Comparison of ENCODE assay signal across 32 cellular contexts in genomic region chrX:31200430-31200829, GRCh38.
DNase-seq lines count a peak whose midpoint lies in the region; ATAC-seq and TF ChIP-seq lines count a peak whose summit lies in the region.
"Had no signal": no experiment of that assay in that cellular context is flagged by ENCODE, and none has a peak within 500 bp of the region (broad histone marks: within the 10 kb centered on the region; RNA-seq: fewer than 3 reads in every experiment).

No MANE protein-coding gene starts in this region.

- TF ChIP-seq POLR2A in testis (IDR thresholded peaks at IDR 0.05) = no peak

- H3K9me3 ChIP-seq in testis = no peaks in the 10 kb centered on the region
- H3K9me3 ChIP-seq: lower lobe of right lung, mucosa of descending colon, ovary, upper lobe of left lung had no signal

- H3K27me3 Mint-ChIP-seq in GM23338 (ENCODE audit: insufficient read depth, low read depth, poor library complexity) (no peaks in the 10 kb centered on the region), osteocyte (ENCODE audit: unreplicated experiment) (no peaks in the 10 kb centered on the region)

- H3K27ac ChIP-seq in GM23338 (ENCODE audit: low read depth) (peak overlapping the region; percentile 69; the same call in 1 of the 2 replicates), testis (no peak overlapping the region)
- H3K27ac ChIP-seq: BLaER1 treated with 17β-estradiol and CSF1 and Interleukin-3, amounts not matched to agents 10 nM and 100 nM; lower lobe of right lung; ovary; upper lobe of left lung had no signal

- no peaks in the 10 kb centered on the region for H3K9me2 ChIP-seq in GM23338 (ENCODE audit: insufficient read depth)

- H3K4me3 Mint-ChIP-seq in GM23338 (no peak overlapping the region), osteocyte (ENCODE audit: unreplicated experiment) (no peak overlapping the region)
- H3K4me3 Mint-ChIP-seq: activated T-helper 1 cell treated with anti-CD3 and anti-CD28 coated beads, Interleukin-12 subunit alpha, Interleukin-12 subunit beta, Interleukin-2, Interleukin-4 antibody, amounts not matched to agents 30 ng/mL and 10 ng/mL and 1 ng/mL, durations not matched to agents 14 hours and 24 hours and 36 hours; nephron had no signal

- H3K27ac Mint-ChIP-seq in GM23338 (no peak overlapping the region), osteocyte (ENCODE audit: unreplicated experiment) (peak overlapping the region; percentile 19)
- H3K27ac Mint-ChIP-seq: activated T-helper 1 cell treated with anti-CD3 and anti-CD28 coated beads, Interleukin-12 subunit alpha, Interleukin-12 subunit beta, Interleukin-2, Interleukin-4 antibody, amounts not matched to agents 30 ng/mL and 10 ng/mL and 1 ng/mL, durations not matched to agents 14 hours and 24 hours and 36 hours; nephron had no signal

- H3K4me1 ChIP-seq in GM23338 (ENCODE audit: insufficient read depth) = peaks cover 14% of the 10 kb centered on the region
- no peaks in the 10 kb centered on the region for H3K4me1 ChIP-seq in testis
- H3K4me1 ChIP-seq: lower lobe of right lung, upper lobe of left lung had no signal

- no peaks in the 10 kb centered on the region for H4K20me1 ChIP-seq in GM23338 (replicated peaks; ENCODE audit: insufficient read depth)

- H3K4me3 ChIP-seq in GM23338 = no peak overlapping the region
- no peak overlapping the region for H3K4me3 ChIP-seq in testis
- H3K4me3 ChIP-seq: BLaER1 treated with 17β-estradiol and CSF1 and Interleukin-3, amounts not matched to agents 10 nM and 100 nM; K562; lower lobe of right lung; mucosa of descending colon; ovary; upper lobe of left lung had no signal

- H3K36me3 Mint-ChIP-seq in GM23338 (ENCODE audit: low read depth) (peaks cover 4% of the 10 kb centered on the region; the same call in 2 of the 3 replicates), osteocyte (ENCODE audit: unreplicated experiment) (peaks cover 42% of the 10 kb centered on the region)

- H2AFZ ChIP-seq in GM23338 = no peak overlapping the region

- H3K36me3 ChIP-seq in GM23338 (ENCODE audit: insufficient read depth) (no peaks in the 10 kb centered on the region), testis (ENCODE audit: low read depth, missing control alignments) (no peaks in the 10 kb centered on the region)
- H3K36me3 ChIP-seq: lower lobe of right lung, ovary, upper lobe of left lung had no signal

- TF ChIP-seq CTCF in GM23338 (conservative IDR thresholded peaks at IDR 0.05; ENCODE audit: low read depth in 2 of 2) (no peak), osteocyte (IDR thresholded peaks at IDR 0.05) (no peak), testis (IDR thresholded peaks at IDR 0.05) (no peak)

- ATAC-seq in GM18868 (IDR thresholded peaks at IDR 0.05; ENCODE audit: unreplicated experiment) (peak; percentile 94), GM23338 (no peak), HG03432 (IDR thresholded peaks at IDR 0.05; ENCODE audit: unreplicated experiment) (peak; percentile 73)
- ATAC-seq: K562 had no signal

- intact Hi-C loops in testis (cut with DNase I; ENCODE audit: low total_unique reads) = no loop called here

- H3K27me3 ChIP-seq in GM23338 (ENCODE audit: insufficient read depth) (no peaks in the 10 kb centered on the region), testis (no peaks in the 10 kb centered on the region)
- H3K27me3 ChIP-seq: ovary, upper lobe of left lung had no signal

- H3F3A ChIP-seq in GM23338 (replicated peaks; ENCODE audit: low read depth) = no peaks in the 10 kb centered on the region

- no peak for DNase-seq in GM23338 (ENCODE audit: low spot score)
- DNase-seq in osteocyte (ENCODE audit: extremely low spot score, unreplicated experiment) = no peak
- DNase-seq in NCI-H2107 treated with DMSO at 0.1 percent for 48 hours (lab: John Stamatoyannopoulos, UW; ENCODE audit: unreplicated experiment) = no peak
- DNase-seq in testis = no peak
- no peak for DNase-seq in activated CD4-positive, alpha-beta T cell treated with anti-CD3 and anti-CD28 coated beads, Interleukin-2, amount 50 U/mL, for 48 hours
- DNase-seq: activated CD4-positive, alpha-beta T cell treated with anti-CD3 and anti-CD28 coated beads, Interleukin-2, amount 50 U/mL, for 4 hours; activated CD4-positive, CD25-positive, alpha-beta regulatory T cell; activated naive CD4-positive, alpha-beta T cell treated with anti-CD3 and anti-CD28 coated beads, Interleukin-2, amount 50 U/mL, for 16 hours; amniotic stem cell; DMS79; effector CD8-positive, alpha-beta T cell; GDM1; HCEC 1CT; lower lobe of right lung; NCI-H1417; NCI-H2029 treated with DMSO at 0.1 percent for 48 hours; NCI-H2227 treated with DMSO at 0.1 percent for 48 hours; NCI-H526 treated with DMSO at 0.1 percent for 48 hours; ovary; retina; stimulated activated CD4-positive, alpha-beta T cell treated with anti-CD3 and anti-CD28 coated beads, Interleukin-2, amount 100 ng/mL, for 24 hours; substantia nigra; SW 1271; T-helper 9 cell; upper lobe of left lung had no signal

- H3K4me1 Mint-ChIP-seq in GM23338 (peaks cover 13% of the 10 kb centered on the region; the same call in 2 of the 3 replicates), osteocyte (ENCODE audit: unreplicated experiment) (peaks cover 4% of the 10 kb centered on the region)
- H3K4me1 Mint-ChIP-seq: nephron had no signal

- H3K9me3 Mint-ChIP-seq in GM23338 (no peaks in the 10 kb centered on the region), osteocyte (ENCODE audit: unreplicated experiment) (peaks cover 8% of the 10 kb centered on the region)
- H3K9me3 Mint-ChIP-seq: activated T-helper 1 cell treated with anti-CD3 and anti-CD28 coated beads, Interleukin-12 subunit alpha, Interleukin-12 subunit beta, Interleukin-2, Interleukin-4 antibody, amounts not matched to agents 30 ng/mL and 10 ng/mL and 1 ng/mL, durations not matched to agents 14 hours and 24 hours and 36 hours had no signal

- H3K79me2 ChIP-seq in GM23338 (replicated peaks; ENCODE audit: insufficient read depth) = no peaks in the 10 kb centered on the region

- WGBS in testis, 2 donors = 62 to 77% methylated on average over 1 of the region's 1 CpG

- H3K4me2 ChIP-seq in GM23338 = no peak overlapping the region
- H3K4me2 ChIP-seq: BLaER1 treated with 17β-estradiol and CSF1 and Interleukin-3, amounts not matched to agents 10 nM and 100 nM had no signal

TF ChIP-seq in GM23338, 12 proteins besides CTCF, POLR2A, EP300 and RAD21 (continues in another document):
- TF ChIP-seq ZNF331 (CRISPR knock-in tag; IDR thresholded peaks at IDR 0.05; ENCODE audit: low read depth) (no peak), NANOG (IDR thresholded peaks at IDR 0.05; ENCODE audit: borderline replicate concordance) (no peak), ZNF462 (CRISPR knock-in tag; IDR thresholded peaks at IDR 0.05) (no peak), JUNB (IDR thresholded peaks at IDR 0.05; ENCODE audit: unreplicated experiment) (no peak)
